In genomic region chr5:133652951-133653601, GRCh38 we compare ENCODE assay signal across 25 cellular contexts. TPM values are rescaled to one million over a fixed set of nuclear protein-coding genes. Genes with fewer than 3 reads are reported as not detected.
"Had no signal": no experiment of that assay in that cellular context is flagged by ENCODE, and none has a peak within 500 bp of the region (broad histone marks: within the 10 kb centered on the region; RNA-seq: fewer than 3 reads in every experiment).

No MANE protein-coding gene starts in this region.

- H3K27me3 ChIP-seq: ascending aorta, body of pancreas had no signal

- H3K9me3 ChIP-seq: ascending aorta, body of pancreas had no signal

- H3K4me3 ChIP-seq: ascending aorta, body of pancreas, cardiac muscle cell had no signal

- H3K27ac ChIP-seq: ascending aorta, body of pancreas, cardiac muscle cell had no signal

- H3K36me3 ChIP-seq: ascending aorta, cardiac muscle cell had no signal

- H3K4me1 ChIP-seq: ascending aorta, body of pancreas had no signal

- ATAC-seq: activated CD8-positive, alpha-beta T cell treated with anti-CD3 and anti-CD28 coated beads, Interleukin-2, amount 10 ng/mL, durations not matched to agents 7 days and 5 days; body of pancreas; Panc1 had no signal

- DNase-seq: activated CD4-positive, alpha-beta T cell treated with anti-CD3 and anti-CD28 coated beads for 48 hours; activated CD4-positive, alpha-beta T cell treated with anti-CD3 and anti-CD28 coated beads, Interleukin-2, amount 50 U/mL, for 4 hours; activated CD4-positive, CD25-positive, alpha-beta regulatory T cell treated with anti-CD3 and anti-CD28 coated beads, Interleukin-2, amount 50 U/mL, for 72 hours; activated CD8-positive, alpha-beta memory T cell treated with anti-CD3 and anti-CD28 coated beads, Interleukin-2, amount 50 U/mL, for 48 hours; activated CD8-positive, alpha-beta T cell treated with anti-CD3 and anti-CD28 coated beads, Interleukin-2, amount 10 ng/mL, durations not matched to agents 7 days and 5 days; activated effector memory CD4-positive, alpha-beta T cell treated with Interleukin-2 at 50 U/mL for 16 hours; activated naive CD4-positive, alpha-beta T cell; activated T-cell treated with anti-CD3 and anti-CD28 coated beads, Interleukin-2, amount 50 U/mL, for 1 hour; amniotic stem cell; body of pancreas; MM.1S; NCI-H1105; NCI-H1436; NCI-H1694 treated with DMSO at 0.1 percent for 48 hours; NCI-H2029 treated with DMSO at 0.1 percent for 48 hours; NCI-H345; NCI-H510A; NCI-H69; NK-92 treated with Interleukin-12 subunit alpha and Interleukin-12 subunit beta, amount 100 ng/mL, for 24 hours; OCI-M1; SHP77 had no signal

RNA-seq across cellular contexts. Expression of gene FSTL4, which starts 40.7 kb away (rescaled TPM):
- total RNA-seq: activated CD8-positive, alpha-beta T cell treated with anti-CD3 and anti-CD28 coated beads, Interleukin-2, amount 10 ng/mL, durations not matched to agents 7 days and 5 days; activated T-helper 1 cell treated with anti-CD3 and anti-CD28 coated beads, Interleukin-12 subunit alpha, Interleukin-12 subunit beta, Interleukin-2, Interleukin-4 antibody, amounts not matched to agents 30 ng/mL and 10 ng/mL and 1 ng/mL, durations not matched to agents 14 hours and 24 hours and 36 hours had no signal
- polyA plus RNA-seq: cardiac muscle cell had no signal
